Comparison of ENCODE assay signal across 8 cellular contexts in genomic region chr10:47553214-47553859, GRCh38. TPM values are rescaled to one million over a fixed set of nuclear protein-coding genes. Genes with fewer than 3 reads are reported as not detected.
DNase-seq lines count a peak whose midpoint lies in the region; ATAC-seq and TF ChIP-seq lines count a peak whose summit lies in the region.
"Not testable (repeated sequence)": the region's sequence is repeated elsewhere in the genome, so short reads cannot be mapped to it uniquely, and the experiment has no call there.

No MANE protein-coding gene starts in this region.

- WGBS in ectodermal cell, 2 experiments = 0 to 1% methylated on average over 33 to 34 of the region's 60 CpGs

- not testable (repeated sequence) for H3K36me3 Mint-ChIP-seq in activated CD8-positive, alpha-beta T cell treated with anti-CD3 and anti-CD28 coated beads for 36 hours (ENCODE audit: low read depth)

- peak overlapping the region; percentile 94 for H3K27ac Mint-ChIP-seq in activated CD8-positive, alpha-beta T cell treated with anti-CD3 and anti-CD28 coated beads for 36 hours

- H3K9me3 ChIP-seq in ectodermal cell (ENCODE audit: control insufficient read depth, low read length); lower lobe of right lung: not testable (repeated sequence)

- H3K27me3 Mint-ChIP-seq in activated CD8-positive, alpha-beta T cell treated with anti-CD3 and anti-CD28 coated beads for 36 hours = not testable (repeated sequence)

- H3K4me3 Mint-ChIP-seq in activated CD8-positive, alpha-beta T cell treated with anti-CD3 and anti-CD28 coated beads for 36 hours = peak overlapping the region; percentile 91

- POLR2A ChIA-PET in activated CD8-positive, alpha-beta T cell treated with anti-CD3 and anti-CD28 coated beads for 36 hours (lab: Charles Lee) = not testable (repeated sequence)

- H3K36me3 ChIP-seq in ectodermal cell (ENCODE audit: control insufficient read depth, insufficient read depth, low read length); lower lobe of right lung: not testable (repeated sequence)

- not testable (repeated sequence) for TF ChIP-seq CTCF in activated CD8-positive, alpha-beta T cell treated with anti-CD3 and anti-CD28 coated beads for 36 hours (IDR thresholded peaks at IDR 0.05); lower lobe of right lung (IDR thresholded peaks at IDR 0.05)

- DNase-seq in CD1c-positive myeloid dendritic cell (ENCODE audit: extremely low spot score) (peak; percentile 81), HK-2 (ENCODE audit: unreplicated experiment) (peak; percentile 94), NCI-H82 (lab: John Stamatoyannopoulos, UW) (peak; percentile 81), lower lobe of right lung (peak; percentile 86)
- peak; percentile 76 for DNase-seq in activated CD8-positive, alpha-beta T cell treated with anti-CD3 and anti-CD28 coated beads for 36 hours
- peak; percentile 82 to 83 for DNase-seq in stimulated activated CD4-positive, alpha-beta T cell treated with anti-CD3 and anti-CD28 coated beads, Interleukin-4, amount 100 ng/mL, for 48 hours (ENCODE audit: low read depth in 2 of 2)

- H3K27ac ChIP-seq in ectodermal cell (ENCODE audit: insufficient read depth, low read depth, low read length, poor library complexity, severe bottlenecking) (peak overlapping the region; percentile 60), lower lobe of right lung (peak overlapping the region; percentile 83)

- not testable (repeated sequence) for H3K9me3 Mint-ChIP-seq in activated CD8-positive, alpha-beta T cell treated with anti-CD3 and anti-CD28 coated beads for 36 hours

- not testable (repeated sequence) for H3K4me1 Mint-ChIP-seq in activated CD8-positive, alpha-beta T cell treated with anti-CD3 and anti-CD28 coated beads for 36 hours (ENCODE audit: low read depth)

- ATAC-seq in GM19463 (IDR thresholded peaks at IDR 0.05; ENCODE audit: unreplicated experiment) = peak; percentile 82
- peak; percentile 85 for ATAC-seq in activated CD8-positive, alpha-beta T cell treated with anti-CD3 and anti-CD28 coated beads for 36 hours
- peak; percentile 95 to 96 for ATAC-seq in lower lobe of right lung

- intact Hi-C loops in activated CD8-positive, alpha-beta T cell treated with anti-CD3 and anti-CD28 coated beads for 36 hours (cut with micrococcal nuclease); lower lobe of right lung (cut with DNase I): not testable (repeated sequence)

- H3K4me1 ChIP-seq in ectodermal cell (ENCODE audit: control insufficient read depth, insufficient read depth, low read length); lower lobe of right lung: not testable (repeated sequence)

- H3K4me3 ChIP-seq in ectodermal cell (ENCODE audit: insufficient read depth, low read depth, low read length) (peak overlapping the region; percentile 63), lower lobe of right lung (peak overlapping the region; percentile 71)

- H3K27me3 ChIP-seq in ectodermal cell (ENCODE audit: control insufficient read depth, insufficient read depth, low read length, poor library complexity, severe bottlenecking); lower lobe of right lung (ENCODE audit: low read depth): not testable (repeated sequence)

- CTCF ChIA-PET in activated CD8-positive, alpha-beta T cell treated with anti-CD3 and anti-CD28 coated beads for 36 hours (lab: Charles Lee) = not testable (repeated sequence)

RNA-seq across cellular contexts. Expression of gene AGAP9, which starts 29.9 kb away (rescaled TPM):
- total RNA-seq in activated CD8-positive, alpha-beta T cell treated with anti-CD3 and anti-CD28 coated beads for 36 hours = 1 to 10 TPM; 3.4 to 3.6 TPM
- 8.3 TPM for polyA plus RNA-seq in ectodermal cell (2013, experiment 1 of 4)
- 9.3 TPM for polyA plus RNA-seq in ectodermal cell (2013, experiment 2 of 4)
- 5.7 TPM for polyA plus RNA-seq in ectodermal cell (2013, experiment 3 of 4)
- polyA plus RNA-seq in ectodermal cell (2013, experiment 4 of 4) = 7.0 TPM
- 5.1 TPM for total RNA-seq in lower lobe of right lung

Comparison
In these comparisons a context has a peak if more than half of its experiments do, and no peak if none do; other contexts are left out.
1. Peak in every context shown above with its lines: DNase-seq, ATAC-seq, H3K4me3 ChIP-seq and H3K27ac ChIP-seq.